1 cellular context compared by ENCODE assay signal in the genomic region with DNA sequence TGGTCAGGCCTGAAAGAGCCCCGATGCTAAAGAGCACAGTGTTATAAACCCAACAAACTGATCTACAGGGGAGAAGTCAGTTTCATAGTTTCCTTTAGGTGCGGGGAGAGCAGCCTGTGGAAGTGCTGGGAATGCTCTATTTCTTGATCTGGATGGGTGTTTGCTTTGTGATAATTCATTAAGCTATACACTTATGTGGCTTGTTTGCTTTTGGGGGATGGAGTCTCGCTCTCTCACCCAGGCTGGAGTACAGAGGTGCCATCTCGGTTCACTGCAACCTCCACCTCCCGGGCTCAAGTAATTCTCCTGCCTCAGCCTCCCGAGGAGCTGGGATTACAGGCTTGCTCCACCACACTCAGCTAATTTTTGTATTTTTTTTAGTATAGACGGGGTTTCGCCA.
A peak's percentile ranks its signal among the peaks of the same experiment; 100 is the strongest.
TF ChIP-seq lines count a peak whose summit lies in the region.

No MANE protein-coding gene starts in this region.

TF ChIP-seq in HepG2, 621 proteins besides CTCF, POLR2A, EP300 and RAD21 (continued from another document and continues in another):
- TF ChIP-seq, protein P1, sequence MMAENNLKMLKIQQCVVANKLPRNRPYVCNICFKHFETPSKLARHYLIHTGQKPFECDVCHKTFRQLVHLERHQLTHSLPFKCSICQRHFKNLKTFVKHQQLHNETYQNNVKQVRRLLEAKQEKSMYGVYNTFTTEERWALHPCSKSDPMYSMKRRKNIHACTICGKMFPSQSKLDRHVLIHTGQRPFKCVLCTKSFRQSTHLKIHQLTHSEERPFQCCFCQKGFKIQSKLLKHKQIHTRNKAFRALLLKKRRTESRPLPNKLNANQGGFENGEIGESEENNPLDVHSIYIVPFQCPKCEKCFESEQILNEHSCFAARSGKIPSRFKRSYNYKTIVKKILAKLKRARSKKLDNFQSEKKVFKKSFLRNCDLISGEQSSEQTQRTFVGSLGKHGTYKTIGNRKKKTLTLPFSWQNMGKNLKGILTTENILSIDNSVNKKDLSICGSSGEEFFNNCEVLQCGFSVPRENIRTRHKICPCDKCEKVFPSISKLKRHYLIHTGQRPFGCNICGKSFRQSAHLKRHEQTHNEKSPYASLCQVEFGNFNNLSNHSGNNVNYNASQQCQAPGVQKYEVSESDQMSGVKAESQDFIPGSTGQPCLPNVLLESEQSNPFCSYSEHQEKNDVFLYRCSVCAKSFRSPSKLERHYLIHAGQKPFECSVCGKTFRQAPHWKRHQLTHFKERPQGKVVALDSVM (CRISPR knock-in tag; IDR thresholded peaks at IDR 0.05) = peak; percentile 94
- TF ChIP-seq ZNF331 (CRISPR knock-in tag; IDR thresholded peaks at IDR 0.05) = no peak
- no peak for TF ChIP-seq SP5 (CRISPR knock-in tag; IDR thresholded peaks at IDR 0.05; ENCODE audit: borderline replicate concordance, low read depth)
- TF ChIP-seq, protein P2, sequence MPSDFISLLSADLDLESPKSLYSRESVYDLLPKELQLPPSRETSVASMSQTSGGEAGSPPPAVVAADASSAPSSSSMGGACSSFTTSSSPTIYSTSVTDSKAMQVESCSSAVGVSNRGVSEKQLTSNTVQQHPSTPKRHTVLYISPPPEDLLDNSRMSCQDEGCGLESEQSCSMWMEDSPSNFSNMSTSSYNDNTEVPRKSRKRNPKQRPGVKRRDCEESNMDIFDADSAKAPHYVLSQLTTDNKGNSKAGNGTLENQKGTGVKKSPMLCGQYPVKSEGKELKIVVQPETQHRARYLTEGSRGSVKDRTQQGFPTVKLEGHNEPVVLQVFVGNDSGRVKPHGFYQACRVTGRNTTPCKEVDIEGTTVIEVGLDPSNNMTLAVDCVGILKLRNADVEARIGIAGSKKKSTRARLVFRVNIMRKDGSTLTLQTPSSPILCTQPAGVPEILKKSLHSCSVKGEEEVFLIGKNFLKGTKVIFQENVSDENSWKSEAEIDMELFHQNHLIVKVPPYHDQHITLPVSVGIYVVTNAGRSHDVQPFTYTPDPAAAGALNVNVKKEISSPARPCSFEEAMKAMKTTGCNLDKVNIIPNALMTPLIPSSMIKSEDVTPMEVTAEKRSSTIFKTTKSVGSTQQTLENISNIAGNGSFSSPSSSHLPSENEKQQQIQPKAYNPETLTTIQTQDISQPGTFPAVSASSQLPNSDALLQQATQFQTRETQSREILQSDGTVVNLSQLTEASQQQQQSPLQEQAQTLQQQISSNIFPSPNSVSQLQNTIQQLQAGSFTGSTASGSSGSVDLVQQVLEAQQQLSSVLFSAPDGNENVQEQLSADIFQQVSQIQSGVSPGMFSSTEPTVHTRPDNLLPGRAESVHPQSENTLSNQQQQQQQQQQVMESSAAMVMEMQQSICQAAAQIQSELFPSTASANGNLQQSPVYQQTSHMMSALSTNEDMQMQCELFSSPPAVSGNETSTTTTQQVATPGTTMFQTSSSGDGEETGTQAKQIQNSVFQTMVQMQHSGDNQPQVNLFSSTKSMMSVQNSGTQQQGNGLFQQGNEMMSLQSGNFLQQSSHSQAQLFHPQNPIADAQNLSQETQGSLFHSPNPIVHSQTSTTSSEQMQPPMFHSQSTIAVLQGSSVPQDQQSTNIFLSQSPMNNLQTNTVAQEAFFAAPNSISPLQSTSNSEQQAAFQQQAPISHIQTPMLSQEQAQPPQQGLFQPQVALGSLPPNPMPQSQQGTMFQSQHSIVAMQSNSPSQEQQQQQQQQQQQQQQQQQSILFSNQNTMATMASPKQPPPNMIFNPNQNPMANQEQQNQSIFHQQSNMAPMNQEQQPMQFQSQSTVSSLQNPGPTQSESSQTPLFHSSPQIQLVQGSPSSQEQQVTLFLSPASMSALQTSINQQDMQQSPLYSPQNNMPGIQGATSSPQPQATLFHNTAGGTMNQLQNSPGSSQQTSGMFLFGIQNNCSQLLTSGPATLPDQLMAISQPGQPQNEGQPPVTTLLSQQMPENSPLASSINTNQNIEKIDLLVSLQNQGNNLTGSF (CRISPR knock-in tag; IDR thresholded peaks at IDR 0.05) = no peak
- TF ChIP-seq, protein P3, sequence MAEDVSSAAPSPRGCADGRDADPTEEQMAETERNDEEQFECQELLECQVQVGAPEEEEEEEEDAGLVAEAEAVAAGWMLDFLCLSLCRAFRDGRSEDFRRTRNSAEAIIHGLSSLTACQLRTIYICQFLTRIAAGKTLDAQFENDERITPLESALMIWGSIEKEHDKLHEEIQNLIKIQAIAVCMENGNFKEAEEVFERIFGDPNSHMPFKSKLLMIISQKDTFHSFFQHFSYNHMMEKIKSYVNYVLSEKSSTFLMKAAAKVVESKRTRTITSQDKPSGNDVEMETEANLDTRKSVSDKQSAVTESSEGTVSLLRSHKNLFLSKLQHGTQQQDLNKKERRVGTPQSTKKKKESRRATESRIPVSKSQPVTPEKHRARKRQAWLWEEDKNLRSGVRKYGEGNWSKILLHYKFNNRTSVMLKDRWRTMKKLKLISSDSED (CRISPR knock-in tag; IDR thresholded peaks at IDR 0.05) = no peak
- no peak for TF ChIP-seq TCF7 (IDR thresholded peaks at IDR 0.05; ENCODE audit: low read depth)
- TF ChIP-seq, protein P4, sequence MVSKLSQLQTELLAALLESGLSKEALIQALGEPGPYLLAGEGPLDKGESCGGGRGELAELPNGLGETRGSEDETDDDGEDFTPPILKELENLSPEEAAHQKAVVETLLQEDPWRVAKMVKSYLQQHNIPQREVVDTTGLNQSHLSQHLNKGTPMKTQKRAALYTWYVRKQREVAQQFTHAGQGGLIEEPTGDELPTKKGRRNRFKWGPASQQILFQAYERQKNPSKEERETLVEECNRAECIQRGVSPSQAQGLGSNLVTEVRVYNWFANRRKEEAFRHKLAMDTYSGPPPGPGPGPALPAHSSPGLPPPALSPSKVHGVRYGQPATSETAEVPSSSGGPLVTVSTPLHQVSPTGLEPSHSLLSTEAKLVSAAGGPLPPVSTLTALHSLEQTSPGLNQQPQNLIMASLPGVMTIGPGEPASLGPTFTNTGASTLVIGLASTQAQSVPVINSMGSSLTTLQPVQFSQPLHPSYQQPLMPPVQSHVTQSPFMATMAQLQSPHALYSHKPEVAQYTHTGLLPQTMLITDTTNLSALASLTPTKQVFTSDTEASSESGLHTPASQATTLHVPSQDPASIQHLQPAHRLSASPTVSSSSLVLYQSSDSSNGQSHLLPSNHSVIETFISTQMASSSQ (IDR thresholded peaks at IDR 0.05; ENCODE audit: low read depth) = no peak; the same call in 1 of the 2 replicates
- TF ChIP-seq, protein P4 (CRISPR knock-in tag; IDR thresholded peaks at IDR 0.05; ENCODE audit: borderline replicate concordance) = peak; percentile 82
- no peak for TF ChIP-seq POLR2G (IDR thresholded peaks at IDR 0.05; ENCODE audit: low read depth, low read length)
- no peak for TF ChIP-seq GABPA (IDR thresholded peaks at IDR 0.05; ENCODE audit: low read depth, low read length)
- no peak for TF ChIP-seq GABPA (CRISPR knock-in tag; IDR thresholded peaks at IDR 0.05; ENCODE audit: low read depth)
- TF ChIP-seq, protein P5, sequence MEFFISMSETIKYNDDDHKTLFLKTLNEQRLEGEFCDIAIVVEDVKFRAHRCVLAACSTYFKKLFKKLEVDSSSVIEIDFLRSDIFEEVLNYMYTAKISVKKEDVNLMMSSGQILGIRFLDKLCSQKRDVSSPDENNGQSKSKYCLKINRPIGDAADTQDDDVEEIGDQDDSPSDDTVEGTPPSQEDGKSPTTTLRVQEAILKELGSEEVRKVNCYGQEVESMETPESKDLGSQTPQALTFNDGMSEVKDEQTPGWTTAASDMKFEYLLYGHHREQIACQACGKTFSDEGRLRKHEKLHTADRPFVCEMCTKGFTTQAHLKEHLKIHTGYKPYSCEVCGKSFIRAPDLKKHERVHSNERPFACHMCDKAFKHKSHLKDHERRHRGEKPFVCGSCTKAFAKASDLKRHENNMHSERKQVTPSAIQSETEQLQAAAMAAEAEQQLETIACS (CRISPR knock-in tag; IDR thresholded peaks at IDR 0.05) = no peak
- no peak for TF ChIP-seq FOXA1 (IDR thresholded peaks at IDR 0.05)
- TF ChIP-seq FOXA1 (CRISPR knock-in tag; IDR thresholded peaks at IDR 0.05) = peak; percentile 76
- TF ChIP-seq, protein P6, sequence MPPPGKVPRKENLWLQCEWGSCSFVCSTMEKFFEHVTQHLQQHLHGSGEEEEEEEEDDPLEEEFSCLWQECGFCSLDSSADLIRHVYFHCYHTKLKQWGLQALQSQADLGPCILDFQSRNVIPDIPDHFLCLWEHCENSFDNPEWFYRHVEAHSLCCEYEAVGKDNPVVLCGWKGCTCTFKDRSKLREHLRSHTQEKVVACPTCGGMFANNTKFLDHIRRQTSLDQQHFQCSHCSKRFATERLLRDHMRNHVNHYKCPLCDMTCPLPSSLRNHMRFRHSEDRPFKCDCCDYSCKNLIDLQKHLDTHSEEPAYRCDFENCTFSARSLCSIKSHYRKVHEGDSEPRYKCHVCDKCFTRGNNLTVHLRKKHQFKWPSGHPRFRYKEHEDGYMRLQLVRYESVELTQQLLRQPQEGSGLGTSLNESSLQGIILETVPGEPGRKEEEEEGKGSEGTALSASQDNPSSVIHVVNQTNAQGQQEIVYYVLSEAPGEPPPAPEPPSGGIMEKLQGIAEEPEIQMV (CRISPR knock-in tag; IDR thresholded peaks at IDR 0.05; ENCODE audit: low read depth) = no peak
- no peak for TF ChIP-seq ZSCAN12 (CRISPR knock-in tag; IDR thresholded peaks at IDR 0.05)
- no peak for TF ChIP-seq ARNTL (CRISPR knock-in tag; IDR thresholded peaks at IDR 0.05)
- TF ChIP-seq EHMT2 (IDR thresholded peaks at IDR 0.05; ENCODE audit: borderline replicate concordance, low read depth, low read length) = no peak
- TF ChIP-seq ZNF326 (CRISPR knock-in tag; IDR thresholded peaks at IDR 0.05; ENCODE audit: borderline replicate concordance) = no peak
- TF ChIP-seq, protein P7, sequence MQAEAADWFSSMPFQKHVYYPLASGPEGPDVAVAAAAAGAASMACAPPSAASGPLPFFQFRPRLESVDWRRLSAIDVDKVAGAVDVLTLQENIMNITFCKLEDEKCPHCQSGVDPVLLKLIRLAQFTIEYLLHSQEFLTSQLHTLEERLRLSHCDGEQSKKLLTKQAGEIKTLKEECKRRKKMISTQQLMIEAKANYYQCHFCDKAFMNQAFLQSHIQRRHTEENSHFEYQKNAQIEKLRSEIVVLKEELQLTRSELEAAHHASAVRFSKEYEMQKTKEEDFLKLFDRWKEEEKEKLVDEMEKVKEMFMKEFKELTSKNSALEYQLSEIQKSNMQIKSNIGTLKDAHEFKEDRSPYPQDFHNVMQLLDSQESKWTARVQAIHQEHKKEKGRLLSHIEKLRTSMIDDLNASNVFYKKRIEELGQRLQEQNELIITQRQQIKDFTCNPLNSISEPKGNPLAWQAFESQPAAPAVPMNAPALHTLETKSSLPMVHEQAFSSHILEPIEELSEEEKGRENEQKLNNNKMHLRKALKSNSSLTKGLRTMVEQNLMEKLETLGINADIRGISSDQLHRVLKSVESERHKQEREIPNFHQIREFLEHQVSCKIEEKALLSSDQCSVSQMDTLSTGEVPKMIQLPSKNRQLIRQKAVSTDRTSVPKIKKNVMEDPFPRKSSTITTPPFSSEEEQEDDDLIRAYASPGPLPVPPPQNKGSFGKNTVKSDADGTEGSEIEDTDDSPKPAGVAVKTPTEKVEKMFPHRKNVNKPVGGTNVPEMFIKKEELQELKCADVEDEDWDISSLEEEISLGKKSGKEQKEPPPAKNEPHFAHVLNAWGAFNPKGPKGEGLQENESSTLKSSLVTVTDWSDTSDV (CRISPR knock-in tag; IDR thresholded peaks at IDR 0.05) = no peak
- TF ChIP-seq KLF13 (CRISPR knock-in tag; IDR thresholded peaks at IDR 0.05) = no peak
- TF ChIP-seq ZNF883 (CRISPR knock-in tag; IDR thresholded peaks at IDR 0.05; ENCODE audit: not compliant biosample characterization) = no peak
- TF ChIP-seq MIER3 (CRISPR knock-in tag; IDR thresholded peaks at IDR 0.05; ENCODE audit: borderline replicate concordance) = no peak
- TF ChIP-seq, protein P8, sequence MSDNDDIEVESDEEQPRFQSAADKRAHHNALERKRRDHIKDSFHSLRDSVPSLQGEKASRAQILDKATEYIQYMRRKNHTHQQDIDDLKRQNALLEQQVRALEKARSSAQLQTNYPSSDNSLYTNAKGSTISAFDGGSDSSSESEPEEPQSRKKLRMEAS (IDR thresholded peaks at IDR 0.05) = no peak
- TF ChIP-seq NFIC (IDR thresholded peaks at IDR 0.05; ENCODE audit: low read length) = no peak
- TF ChIP-seq MXI1 (IDR thresholded peaks at IDR 0.05; ENCODE audit: borderline replicate concordance, low read depth, low read length) = no peak
- TF ChIP-seq ZMAT3 (CRISPR knock-in tag; conservative IDR thresholded peaks at IDR 0.05) = no peak
- no peak for TF ChIP-seq MLLT10 (CRISPR knock-in tag; IDR thresholded peaks at IDR 0.05)
- TF ChIP-seq, protein P9, sequence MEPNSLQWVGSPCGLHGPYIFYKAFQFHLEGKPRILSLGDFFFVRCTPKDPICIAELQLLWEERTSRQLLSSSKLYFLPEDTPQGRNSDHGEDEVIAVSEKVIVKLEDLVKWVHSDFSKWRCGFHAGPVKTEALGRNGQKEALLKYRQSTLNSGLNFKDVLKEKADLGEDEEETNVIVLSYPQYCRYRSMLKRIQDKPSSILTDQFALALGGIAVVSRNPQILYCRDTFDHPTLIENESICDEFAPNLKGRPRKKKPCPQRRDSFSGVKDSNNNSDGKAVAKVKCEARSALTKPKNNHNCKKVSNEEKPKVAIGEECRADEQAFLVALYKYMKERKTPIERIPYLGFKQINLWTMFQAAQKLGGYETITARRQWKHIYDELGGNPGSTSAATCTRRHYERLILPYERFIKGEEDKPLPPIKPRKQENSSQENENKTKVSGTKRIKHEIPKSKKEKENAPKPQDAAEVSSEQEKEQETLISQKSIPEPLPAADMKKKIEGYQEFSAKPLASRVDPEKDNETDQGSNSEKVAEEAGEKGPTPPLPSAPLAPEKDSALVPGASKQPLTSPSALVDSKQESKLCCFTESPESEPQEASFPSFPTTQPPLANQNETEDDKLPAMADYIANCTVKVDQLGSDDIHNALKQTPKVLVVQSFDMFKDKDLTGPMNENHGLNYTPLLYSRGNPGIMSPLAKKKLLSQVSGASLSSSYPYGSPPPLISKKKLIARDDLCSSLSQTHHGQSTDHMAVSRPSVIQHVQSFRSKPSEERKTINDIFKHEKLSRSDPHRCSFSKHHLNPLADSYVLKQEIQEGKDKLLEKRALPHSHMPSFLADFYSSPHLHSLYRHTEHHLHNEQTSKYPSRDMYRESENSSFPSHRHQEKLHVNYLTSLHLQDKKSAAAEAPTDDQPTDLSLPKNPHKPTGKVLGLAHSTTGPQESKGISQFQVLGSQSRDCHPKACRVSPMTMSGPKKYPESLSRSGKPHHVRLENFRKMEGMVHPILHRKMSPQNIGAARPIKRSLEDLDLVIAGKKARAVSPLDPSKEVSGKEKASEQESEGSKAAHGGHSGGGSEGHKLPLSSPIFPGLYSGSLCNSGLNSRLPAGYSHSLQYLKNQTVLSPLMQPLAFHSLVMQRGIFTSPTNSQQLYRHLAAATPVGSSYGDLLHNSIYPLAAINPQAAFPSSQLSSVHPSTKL (CRISPR knock-in tag; IDR thresholded peaks at IDR 0.05) = peak; percentile 12; the same call in 1 of the 2 replicates
- no peak for TF ChIP-seq ZNF660 (CRISPR knock-in tag; IDR thresholded peaks at IDR 0.05; ENCODE audit: borderline replicate concordance, low read depth)
- TF ChIP-seq TBX3 (IDR thresholded peaks at IDR 0.05; ENCODE audit: borderline replicate concordance) = 0 out of 2 replicates have a peak, but pooled peaks have one; percentile 11
